14 cellular contexts compared by ENCODE assay signal in the genomic region with DNA sequence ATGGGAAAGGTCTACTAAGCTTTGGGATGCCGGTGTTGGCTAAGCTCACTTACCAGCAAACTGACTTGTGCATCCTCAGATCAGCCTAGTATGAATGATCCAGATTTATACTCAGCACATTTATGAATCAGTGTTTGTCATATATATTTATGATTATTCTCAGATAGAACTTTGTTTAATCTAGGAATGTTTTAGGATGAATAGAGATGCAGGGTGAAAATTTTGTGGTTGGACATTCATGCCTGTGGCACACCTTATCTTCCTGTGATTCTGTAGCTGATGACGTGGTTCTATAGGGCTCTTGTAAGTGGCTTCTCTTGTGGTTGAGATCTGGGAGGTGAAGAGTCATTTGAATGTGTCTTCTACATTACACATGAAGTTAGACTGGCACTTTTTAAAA. TPM values are rescaled to one million over a fixed set of nuclear protein-coding genes. Genes with fewer than 3 reads are reported as not detected.
DNase-seq lines count a peak whose midpoint lies in the region; ATAC-seq and TF ChIP-seq lines count a peak whose summit lies in the region.
"Had no signal": no experiment of that assay in that cellular context is flagged by ENCODE, and none has a peak within 500 bp of the region (broad histone marks: within the 10 kb centered on the region; RNA-seq: fewer than 3 reads in every experiment).

No MANE protein-coding gene starts in this region.

- peak; percentile 65 for DNase-seq in AG04450 (ENCODE audit: low read depth, low spot score)
- DNase-seq in Panc1 (ENCODE audit: low read depth, low spot score), result no peak
- peak; percentile 78 for DNase-seq in fibroblast of the aortic adventitia (ENCODE audit: low read depth)
- DNase-seq in CD14-positive monocyte (ENCODE audit: low spot score), result no peak
- no peak for DNase-seq in NCI-H2196 treated with DMSO at 0.1 percent for 48 hours (lab: John Stamatoyannopoulos, UW; ENCODE audit: unreplicated experiment)
- DNase-seq in DMS153 treated with DMSO at 0.1 percent for 48 hours (lab: John Stamatoyannopoulos, UW; ENCODE audit: unreplicated experiment), result no peak
- DNase-seq: CD4-positive, alpha-beta T cell; left colon; NCI-H446; SHP77 treated with DMSO at 0.1 percent for 48 hours; spleen had no signal

- peaks cover 0 to 4% (median 2%) of the 10 kb centered on the region in 7 donors for H3K9me3 Mint-ChIP-seq in CD14-positive monocyte
- H3K9me3 Mint-ChIP-seq: CD4-positive, alpha-beta T cell had no signal

- intact Hi-C loops in Panc1 (cut with micrococcal nuclease; ENCODE audit: unreplicated experiment), result no loop called here
- intact Hi-C loops in CD14-positive monocyte (cut with micrococcal nuclease), result no loop called here

- H3K27me3 Mint-ChIP-seq in CD14-positive monocyte (ENCODE audit: low read depth in 3 of 3), result no peaks in the 10 kb centered on the region
- H3K27me3 Mint-ChIP-seq: CD4-positive, alpha-beta T cell had no signal

- H3K27me3 ChIP-seq in AG04450 (ENCODE audit: control insufficient read depth, insufficient read depth, low read length) (no peaks in the 10 kb centered on the region), Panc1 (ENCODE audit: control insufficient read depth, insufficient read depth, low read length) (no peaks in the 10 kb centered on the region)
- H3K27me3 ChIP-seq: spleen had no signal

- H3K36me3 Mint-ChIP-seq in CD14-positive monocyte, result no peaks in the 10 kb centered on the region

- in situ Hi-C loops in Panc1 (cut with HindIII; ENCODE audit: low pct_unique_long_range_greater_than_20kb, low sequenced_read_pairs), result no loop called here

- H3K4me3 ChIP-seq in AG04450 (ENCODE audit: low read depth, low read length) (no peak overlapping the region), Panc1 (ENCODE audit: low read depth in 2 of 2, low read length in 2 of 2) (no peak overlapping the region), fibroblast of the aortic adventitia (ENCODE audit: low read depth, low read length) (no peak overlapping the region)
- H3K4me3 ChIP-seq: spleen had no signal

- no peaks in the 10 kb centered on the region for H3K36me3 ChIP-seq in Panc1 (ENCODE audit: control insufficient read depth, insufficient read depth, low read length)
- H3K36me3 ChIP-seq: spleen had no signal

- BruUV-seq in Panc1 (replicated peaks; lab: Mats Ljungman, UMichigan), result no TSS peak

- ATAC-seq in GM18520 (IDR thresholded peaks at IDR 0.05; ENCODE audit: unreplicated experiment) (peak; percentile 63), Panc1 (peak; percentile 84), GM21447 (IDR thresholded peaks at IDR 0.05; ENCODE audit: unreplicated experiment) (no peak)
- ATAC-seq: left colon had no signal

- no peak overlapping the region for H3K27ac Mint-ChIP-seq in CD14-positive monocyte
- H3K27ac Mint-ChIP-seq: CD4-positive, alpha-beta T cell had no signal

- POLR2A ChIA-PET in AG04450 (lab: Yijun Ruan, JAX), result interaction anchor here (1.5 kb wide), 1 partner anchor 11 kb away, joined by 4 read pairs; a partner anchor contains a TSS
- POLR2A ChIA-PET in Panc1 (lab: Charles Lee), result interaction anchor here (0.6 to 1.4 kb wide), 2 partner anchors 10 to 326 kb away, joined by 6 to 7 read pairs; no protein-coding TSS in a partner anchor

- no peaks in the 10 kb centered on the region for H3K4me1 Mint-ChIP-seq in CD14-positive monocyte

- CTCF ChIA-PET in AG04450 (lab: Charles Lee), result interaction anchor here (0.8 kb wide), 1 partner anchor 193 kb away, joined by 3 read pairs; no protein-coding TSS in a partner anchor
- CTCF ChIA-PET in Panc1 (lab: Charles Lee), result no interaction called here

- H3K4me1 ChIP-seq in Panc1 (ENCODE audit: control insufficient read depth, insufficient read depth, low read length), result peaks cover 18% of the 10 kb centered on the region
- H3K4me1 ChIP-seq: spleen had no signal

- H3K27ac ChIP-seq in AG04450 (ENCODE audit: low read depth, low read length) (no peak overlapping the region), Panc1 (ENCODE audit: low read length) (no peak overlapping the region)
- H3K27ac ChIP-seq: spleen, VCaP had no signal

- H3K9me3 ChIP-seq in AG04450 (ENCODE audit: control insufficient read depth, insufficient read depth, low read length), result peaks cover 5% of the 10 kb centered on the region; the same call in 1 of the 2 replicates
- no peaks in the 10 kb centered on the region for H3K9me3 ChIP-seq in Panc1 (ENCODE audit: control insufficient read depth, insufficient read depth, low read depth, low read length)
- H3K9me3 ChIP-seq: spleen had no signal

- no peak for TF ChIP-seq CTCF in AG04450 (IDR thresholded peaks at IDR 0.05; ENCODE audit: low read depth, low read length)
- no peak for TF ChIP-seq CTCF in Panc1 (IDR thresholded peaks at IDR 0.05)
- no peak for TF ChIP-seq CTCF in fibroblast of the aortic adventitia (IDR thresholded peaks at IDR 0.05; ENCODE audit: insufficient read depth, low read length)
- no peak for TF ChIP-seq CTCF in CD14-positive monocyte (IDR thresholded peaks at IDR 0.05)

- no peak overlapping the region for H3K4me3 Mint-ChIP-seq in CD14-positive monocyte
- H3K4me3 Mint-ChIP-seq: CD4-positive, alpha-beta T cell had no signal

RNA-seq across cellular contexts. Expression of a gene that starts 11.4 kb away (rescaled TPM):
- polyA plus RNA-seq in AG04450 (2011; rRNA removed), result 32.2 TPM in 2 replicates
- 43.8 and 51.3 TPM in 2 replicates for polyA minus RNA-seq in AG04450 (2011; rRNA and poly(A)+ RNA removed)
- total RNA-seq in Panc1 (2021; ENCODE audit: unreplicated experiment), result 30.2 TPM
- polyA plus RNA-seq in Panc1 (2012; ENCODE audit: insufficient read length), result 13.8 TPM
- 10.6 and 22.3 TPM in 2 replicates for total RNA-seq in fibroblast of the aortic adventitia (ENCODE audit: low replicate concordance)
- 1 to 10 TPM in 1 of 2 donors, under 1 TPM in 1; 0.57 to 2.1 TPM for polyA plus RNA-seq in CD14-positive monocyte

Comparison
In these comparisons a context has a peak if more than half of its experiments do, and no peak if none do; other contexts are left out.
1. DNase-seq: peak in AG04450 (single experiment) and fibroblast of the aortic adventitia (single experiment); none in Panc1 (single experiment), CD14-positive monocyte (single experiment), NCI-H2196 treated with DMSO at 0.1 percent for 48 hours (single experiment) and DMS153 treated with DMSO at 0.1 percent for 48 hours (single experiment).